2 cellular contexts compared by ENCODE assay signal in genomic region chr17:77407321-77408277, GRCh38.
TF ChIP-seq lines count a peak whose summit lies in the region.

No MANE protein-coding gene starts in this region.

TF ChIP-seq in HEK293, 187 proteins besides CTCF, POLR2A, EP300 and RAD21 (continued from another document):
- TF ChIP-seq PRDM10 (tag by site-specific recombination; IDR thresholded peaks at IDR 0.05) (no peak), PATZ1 (tag by site-specific recombination; IDR thresholded peaks at IDR 0.05) (no peak), ZFHX2 (tag by site-specific recombination; conservative IDR thresholded peaks at IDR 0.05) (peak; percentile 57), TCF7L2 (IDR thresholded peaks at IDR 0.05; ENCODE audit: borderline replicate concordance, low read depth, low read length) (no peak), ZNF580 (tag by site-specific recombination; IDR thresholded peaks at IDR 0.05) (no peak), ZNF26 (tag by site-specific recombination; IDR thresholded peaks at IDR 0.05) (no peak), EGR2 (tag by site-specific recombination; IDR thresholded peaks at IDR 0.05; ENCODE audit: low read depth) (peak; percentile 75), GLIS1 (tag by site-specific recombination; IDR thresholded peaks at IDR 0.05) (peak; percentile 96), GLI4 (tag by site-specific recombination; IDR thresholded peaks at IDR 0.05) (no peak), ZNF544 (tag by site-specific recombination; IDR thresholded peaks at IDR 0.05) (no peak)
TF ChIP-seq in HEK293: peak in this region for 4.

TF ChIP-seq in GM23338, 12 proteins besides CTCF, POLR2A, EP300 and RAD21 (continued from another document):
- no peak for TF ChIP-seq ZNF462 (CRISPR knock-in tag; IDR thresholded peaks at IDR 0.05)
- TF ChIP-seq EZH2phosphoT487 (IDR thresholded peaks at IDR 0.05; ENCODE audit: unreplicated experiment), result no peak
- no peak for TF ChIP-seq NANOG (IDR thresholded peaks at IDR 0.05; ENCODE audit: borderline replicate concordance)
- no peak for TF ChIP-seq JUNB (IDR thresholded peaks at IDR 0.05; ENCODE audit: unreplicated experiment)
- no peak for TF ChIP-seq EZH2 (IDR thresholded peaks at IDR 0.05; ENCODE audit: low read depth, unreplicated experiment)
TF ChIP-seq in GM23338: peak in this region for 0.
